Comparison of ENCODE assay signal across 16 cellular contexts in the genomic region with DNA sequence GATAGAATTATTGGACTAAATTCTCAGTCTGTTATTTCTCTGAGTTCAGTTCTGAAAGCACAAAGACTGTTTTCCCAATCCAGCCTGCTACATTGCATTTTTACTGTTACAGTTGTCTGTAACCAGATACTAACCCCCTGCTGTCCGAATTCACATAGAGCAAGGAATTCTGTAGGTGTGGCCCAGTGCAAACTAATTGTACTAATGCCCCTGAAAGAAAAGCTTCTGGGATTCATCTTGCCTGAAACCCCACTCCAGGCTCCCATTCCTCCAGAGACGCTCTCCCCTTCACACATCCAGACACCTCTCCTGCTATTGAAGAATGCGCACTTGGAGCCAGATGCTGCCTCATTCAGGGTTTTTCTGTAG.
DNase-seq lines count a peak whose midpoint lies in the region; ATAC-seq lines count a peak whose summit lies in the region.
"Had no signal": no experiment of that assay in that cellular context is flagged by ENCODE, and none has a peak within 500 bp of the region (broad histone marks: within the 10 kb centered on the region; RNA-seq: fewer than 3 reads in every experiment).

No MANE protein-coding gene starts in this region.

- no peak overlapping the region for H3K4me3 ChIP-seq in SK-N-MC
- H3K4me3 ChIP-seq: suprapubic skin had no signal

- no peaks in the 10 kb centered on the region for H3K36me3 ChIP-seq in SK-N-MC (ENCODE audit: insufficient read depth, low read length)
- H3K36me3 ChIP-seq: suprapubic skin had no signal

- no peaks in the 10 kb centered on the region for H3K9me3 ChIP-seq in SK-N-MC (ENCODE audit: low read depth, low read length)
- H3K9me3 ChIP-seq: suprapubic skin had no signal

- H3K27me3 Mint-ChIP-seq in naive thymus-derived CD8-positive, alpha-beta T cell, result peaks cover 0 to 20% (median 9%) of the 10 kb centered on the region in 5 donors

- H3K9me3 Mint-ChIP-seq in naive thymus-derived CD8-positive, alpha-beta T cell, result no peaks in the 10 kb centered on the region
- H3K9me3 Mint-ChIP-seq: activated CD4-positive, alpha-beta T cell treated with anti-CD3 and anti-CD28 coated beads, Interleukin-2, amount 10 ng/mL, durations not matched to agents 24 days and 14 days had no signal

- no peaks in the 10 kb centered on the region for H3K4me1 Mint-ChIP-seq in naive thymus-derived CD8-positive, alpha-beta T cell
- H3K4me1 Mint-ChIP-seq: activated CD4-positive, alpha-beta T cell treated with anti-CD3 and anti-CD28 coated beads, Interleukin-2, amount 10 ng/mL, durations not matched to agents 24 days and 14 days had no signal

- no peaks in the 10 kb centered on the region for H3K36me3 Mint-ChIP-seq in naive thymus-derived CD8-positive, alpha-beta T cell

- no peak overlapping the region for H3K27ac Mint-ChIP-seq in naive thymus-derived CD8-positive, alpha-beta T cell
- H3K27ac Mint-ChIP-seq: activated CD4-positive, alpha-beta T cell treated with anti-CD3 and anti-CD28 coated beads, Interleukin-2, amount 10 ng/mL, durations not matched to agents 24 days and 14 days had no signal

- POLR2A ChIA-PET in naive thymus-derived CD8-positive, alpha-beta T cell (lab: Charles Lee), result no interaction called here

- no peak overlapping the region for H3K4me3 Mint-ChIP-seq in naive thymus-derived CD8-positive, alpha-beta T cell
- H3K4me3 Mint-ChIP-seq: activated CD4-positive, alpha-beta T cell treated with anti-CD3 and anti-CD28 coated beads, Interleukin-2, amount 10 ng/mL, durations not matched to agents 24 days and 14 days had no signal

- no peak for ATAC-seq in GM18909 (IDR thresholded peaks at IDR 0.05; ENCODE audit: poor library complexity, unreplicated experiment)
- ATAC-seq in naive thymus-derived CD8-positive, alpha-beta T cell, result no peak
- no peak for ATAC-seq in GM19395 (IDR thresholded peaks at IDR 0.05; ENCODE audit: unreplicated experiment)

- H3K9ac ChIP-seq in SK-N-MC (ENCODE audit: insufficient read length), result no peak overlapping the region

- peak overlapping the region; percentile 59; the same call in 1 of the 2 replicates for H3K27ac ChIP-seq in SK-N-MC
- H3K27ac ChIP-seq: suprapubic skin had no signal

- DNase-seq in DMS 273 treated with DMSO at 0.1 percent for 48 hours (lab: John Stamatoyannopoulos, UW) (peak; percentile 37), NCI-H146 treated with DMSO at 0.1 percent for 48 hours (lab: John Stamatoyannopoulos, UW; ENCODE audit: unreplicated experiment) (peak; percentile 34), SK-N-MC (ENCODE audit: low read depth, low spot score) (no peak), left kidney (ENCODE audit: low read depth, low spot score) (peak; percentile 73), SHP77 treated with DMSO at 0.1 percent for 48 hours (lab: John Stamatoyannopoulos, UW) (no peak)
- no peak for DNase-seq in naive thymus-derived CD8-positive, alpha-beta T cell
- DNase-seq: activated CD4-positive, alpha-beta T cell treated with anti-CD3 and anti-CD28 coated beads, Interleukin-2, amount 10 ng/mL, durations not matched to agents 24 days and 14 days; activated T-cell treated with anti-CD3 and anti-CD28 coated beads, Interleukin-2, amount 50 U/mL, for 1 hour; AML-193; DMS79; NCI-H774; Right ventricle myocardium superior; T-helper 9 cell had no signal

Comparison
In these comparisons a context has a peak if more than half of its experiments do, and no peak if none do; other contexts are left out.
1. DNase-seq: peak in DMS 273 treated with DMSO at 0.1 percent for 48 hours (single experiment), NCI-H146 treated with DMSO at 0.1 percent for 48 hours (single experiment) and left kidney (single experiment); none in SK-N-MC (single experiment), naive thymus-derived CD8-positive, alpha-beta T cell (0 of 10) and SHP77 treated with DMSO at 0.1 percent for 48 hours (single experiment).